In the genomic region with DNA sequence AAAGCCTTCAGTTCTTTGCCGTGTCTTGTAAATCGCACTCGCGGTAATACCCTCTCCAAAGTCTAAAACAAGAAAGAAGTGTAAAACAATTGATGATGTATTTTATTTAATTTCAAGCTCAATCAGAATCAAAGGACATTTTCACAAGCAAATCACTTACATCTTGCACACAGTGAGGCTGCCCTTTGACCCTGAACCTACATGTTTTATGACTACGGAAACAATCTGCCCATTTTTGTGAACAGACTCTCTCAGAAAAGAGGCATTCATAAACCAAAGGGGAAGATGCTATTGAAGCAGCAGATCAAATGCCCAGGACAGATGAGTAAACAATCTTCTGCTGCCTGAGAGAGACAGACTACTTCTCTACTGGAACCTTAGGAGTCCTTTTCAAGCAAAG, we compare ENCODE assay signal across 25 cellular contexts.
"Had no signal": no experiment of that assay in that cellular context is flagged by ENCODE, and none has a peak within 500 bp of the region (broad histone marks: within the 10 kb centered on the region; RNA-seq: fewer than 3 reads in every experiment).

No MANE protein-coding gene starts in this region.

- H3K4me1 Mint-ChIP-seq: immature natural killer cell; memory B cell; stimulated activated effector memory CD8-positive, alpha-beta T cell treated with anti-CD3 and anti-CD28 coated beads, Interleukin-12 subunit alpha, Interleukin-12 subunit beta, amount 100 ng/mL, for 72 hours had no signal

- DNase-seq: heart left ventricle; hypothalamus; immature natural killer cell; kidney; left ventricle myocardium inferior; midbrain; naive thymus-derived CD8-positive, alpha-beta T cell; nucleus accumbens; pancreas; posterior cingulate gyrus; retina; right cardiac atrium; spleen; stimulated activated CD4-positive, alpha-beta T cell treated with anti-CD3 and anti-CD28 coated beads, Interleukin-4, amount 100 ng/mL, for 24 hours; stimulated activated naive CD4-positive, alpha-beta T cell; upper lobe of left lung had no signal

- H3K4me3 ChIP-seq: heart left ventricle, left ventricle myocardium inferior, pancreas, prostate gland, skin epidermis, spleen, tibial nerve, upper lobe of left lung, vagina had no signal

- FAIRE-seq: islet of Langerhans, kidney, pancreas had no signal

- H3K9me3 Mint-ChIP-seq: immature natural killer cell; naive thymus-derived CD8-positive, alpha-beta T cell; stimulated activated effector memory CD8-positive, alpha-beta T cell treated with anti-CD3 and anti-CD28 coated beads, Interleukin-12 subunit alpha, Interleukin-12 subunit beta, amount 100 ng/mL, for 72 hours; stimulated activated naive CD8-positive, alpha-beta T cell treated with anti-CD3 and anti-CD28 coated beads, Interleukin-15, Interleukin-2, amounts not matched to agents 100 ng/mL and 50 ng/mL, for 24 hours had no signal

- H3K36me3 ChIP-seq: prostate gland had no signal

- H3K27me3 Mint-ChIP-seq: memory B cell; naive thymus-derived CD8-positive, alpha-beta T cell; stimulated activated naive CD8-positive, alpha-beta T cell treated with anti-CD3 and anti-CD28 coated beads, Interleukin-15, Interleukin-2, amounts not matched to agents 100 ng/mL and 50 ng/mL, for 24 hours had no signal

- H3K27me3 ChIP-seq: heart left ventricle, pancreas, spleen, tibial nerve, upper lobe of left lung, vagina had no signal

- H3K27ac ChIP-seq: heart left ventricle, left ventricle myocardium inferior, pancreas, prostate gland, skin epidermis, spleen, tibial nerve, upper lobe of left lung, vagina had no signal

- H3K27ac Mint-ChIP-seq: immature natural killer cell; memory B cell; naive thymus-derived CD8-positive, alpha-beta T cell; nephron; stimulated activated effector memory CD8-positive, alpha-beta T cell treated with anti-CD3 and anti-CD28 coated beads, Interleukin-12 subunit alpha, Interleukin-12 subunit beta, amount 100 ng/mL, for 72 hours; stimulated activated naive CD8-positive, alpha-beta T cell treated with anti-CD3 and anti-CD28 coated beads, Interleukin-15, Interleukin-2, amounts not matched to agents 100 ng/mL and 50 ng/mL, for 24 hours had no signal

- H3K4me3 Mint-ChIP-seq: immature natural killer cell; memory B cell; naive thymus-derived CD8-positive, alpha-beta T cell; nephron; stimulated activated effector memory CD8-positive, alpha-beta T cell treated with anti-CD3 and anti-CD28 coated beads, Interleukin-12 subunit alpha, Interleukin-12 subunit beta, amount 100 ng/mL, for 72 hours; stimulated activated naive CD8-positive, alpha-beta T cell treated with anti-CD3 and anti-CD28 coated beads, Interleukin-15, Interleukin-2, amounts not matched to agents 100 ng/mL and 50 ng/mL, for 24 hours had no signal

- H3K4me1 ChIP-seq: left ventricle myocardium inferior, pancreas, prostate gland, spleen, tibial nerve, vagina had no signal

- H3K9me3 ChIP-seq: heart left ventricle, left ventricle myocardium inferior, pancreas, prostate gland, tibial nerve, upper lobe of left lung, vagina had no signal
